In genomic region chr14:74616996-74617700, GRCh38 we compare ENCODE assay signal across 10 cellular contexts. TPM values are rescaled to one million over a fixed set of nuclear protein-coding genes. Genes with fewer than 3 reads are reported as not detected.
DNase-seq lines count a peak whose midpoint lies in the region; ATAC-seq and TF ChIP-seq lines count a peak whose summit lies in the region.
"Had no signal": no experiment of that assay in that cellular context is flagged by ENCODE, and none has a peak within 500 bp of the region (broad histone marks: within the 10 kb centered on the region; RNA-seq: fewer than 3 reads in every experiment).

No MANE protein-coding gene starts in this region.

- DNase-seq in A172 (ENCODE audit: low spot score) (peak; percentile 35), H9 (no peak), ascending aorta (ENCODE audit: low spot score in 2 of 2) (peak in 1 of 2 donors; percentile 78), lower lobe of right lung (no peak), SW480 (ENCODE audit: low spot score) (no peak)
- DNase-seq in activated T-cell treated with anti-CD3 and anti-CD28 coated beads, Interleukin-2, amount 50 U/mL, for 24 hours = no peak
- DNase-seq: kidney had no signal

- H2BK12ac ChIP-seq in H9 (ENCODE audit: insufficient read length, low read depth, low read length) = no peak overlapping the region

- H4K91ac ChIP-seq in H9 (ENCODE audit: insufficient read length, low read depth, low read length) = no peak overlapping the region

- H3K23me2 ChIP-seq in H9 (ENCODE audit: insufficient read length, low read depth, low read length, poor library complexity, severe bottlenecking) = peaks cover 2% of the 10 kb centered on the region

- no peak overlapping the region for H2AFZ ChIP-seq in H9 (ENCODE audit: low read length)

- peak overlapping the region; percentile 15 for H3K18ac ChIP-seq in H9 (ENCODE audit: insufficient read length, low read depth, low read length)

- H3K79me1 ChIP-seq in H9 (ENCODE audit: insufficient read depth, low read depth, low read length, poor library complexity, severe bottlenecking) = no peaks in the 10 kb centered on the region

- H2AK5ac ChIP-seq in H9 (ENCODE audit: insufficient read length, low read length) = no peak overlapping the region

- no peaks in the 10 kb centered on the region for H4K20me1 ChIP-seq in H9 (ENCODE audit: control insufficient read depth, insufficient read depth, insufficient read length)

- H2BK5ac ChIP-seq in H9 (ENCODE audit: insufficient read length, low read length) = no peak overlapping the region

- peaks cover 0 to 3% of the 10 kb centered on the region in 2 experiments; a peak in 2 of 5 replicates for H3K9me3 Mint-ChIP-seq in H9
- no peaks in the 10 kb centered on the region for H3K9me3 Mint-ChIP-seq in activated T-cell treated with anti-CD3 and anti-CD28 coated beads, Interleukin-2, amount 50 U/mL, for 24 hours

- no peaks in the 10 kb centered on the region for H3K27me3 ChIP-seq in H9 (ENCODE audit: insufficient read depth, low read length)
- H3K27me3 ChIP-seq in ascending aorta = no peaks in the 10 kb centered on the region
- H3K27me3 ChIP-seq in lower lobe of right lung (ENCODE audit: low read depth) = peaks cover 4% of the 10 kb centered on the region

- no peak overlapping the region for H3K27ac Mint-ChIP-seq in H9
- H3K27ac Mint-ChIP-seq in activated T-cell treated with anti-CD3 and anti-CD28 coated beads, Interleukin-2, amount 50 U/mL, for 24 hours = no peak overlapping the region

- H3K4me3 ChIP-seq in ascending aorta (peak overlapping the region in 1 of 2 donors; percentile 7), lower lobe of right lung (no peak overlapping the region)
- H3K4me3 ChIP-seq: GM12878 had no signal

- no peak overlapping the region for H2BK120ac ChIP-seq in H9 (ENCODE audit: low read depth, low read length, poor library complexity, severe bottlenecking)

- H3K79me2 ChIP-seq in H9 (ENCODE audit: insufficient read depth, low read length) = no peaks in the 10 kb centered on the region

- H4K5ac ChIP-seq in H9 (ENCODE audit: insufficient read length, low read depth, low read length) = no peak overlapping the region

- no peaks in the 10 kb centered on the region for H3K9me3 ChIP-seq in H9 (ENCODE audit: control insufficient read depth, low read depth, low read length)
- H3K9me3 ChIP-seq in ascending aorta = no peaks in the 10 kb centered on the region
- H3K9me3 ChIP-seq in lower lobe of right lung = no peaks in the 10 kb centered on the region

- no peak overlapping the region for H2BK20ac ChIP-seq in H9 (ENCODE audit: low read depth, low read length, poor library complexity, severe bottlenecking)

- no peak overlapping the region for H3K9ac ChIP-seq in H9 (ENCODE audit: extremely low read depth, insufficient read length, low read length)

- peaks cover 0 to 3% (median 0%) of the 10 kb centered on the region in 3 experiments; a peak in 2 of 7 replicates for H3K36me3 Mint-ChIP-seq in H9 (ENCODE audit: insufficient read depth in 1 of 3, low read depth in 3 of 3)
- H3K36me3 Mint-ChIP-seq in activated T-cell treated with anti-CD3 and anti-CD28 coated beads, Interleukin-2, amount 50 U/mL, for 24 hours (ENCODE audit: low read depth) = no peaks in the 10 kb centered on the region

- H3K56ac ChIP-seq in H9 (ENCODE audit: insufficient read length, low read depth, low read length) = no peak overlapping the region

- no peak overlapping the region for H3K23ac ChIP-seq in H9 (ENCODE audit: insufficient read length, low read depth, low read length)

- H3K4me3 Mint-ChIP-seq in H9 = no peak overlapping the region
- H3K4me3 Mint-ChIP-seq in activated T-cell treated with anti-CD3 and anti-CD28 coated beads, Interleukin-2, amount 50 U/mL, for 24 hours = no peak overlapping the region

- ATAC-seq in lower lobe of right lung = no peak
- no peak for ATAC-seq in HG02610 (IDR thresholded peaks at IDR 0.05; ENCODE audit: unreplicated experiment)
- no peak for ATAC-seq in HG02571 (IDR thresholded peaks at IDR 0.05; ENCODE audit: unreplicated experiment)

- no peak overlapping the region for H3T11ph ChIP-seq in H9 (ENCODE audit: low read length)

- no peak overlapping the region for H3K14ac ChIP-seq in H9 (ENCODE audit: insufficient read depth, low read length)

- H3K27me3 Mint-ChIP-seq in H9 (ENCODE audit: low read depth) = peaks cover 40% of the 10 kb centered on the region
- H3K27me3 Mint-ChIP-seq in activated T-cell treated with anti-CD3 and anti-CD28 coated beads, Interleukin-2, amount 50 U/mL, for 24 hours = peaks cover 29% of the 10 kb centered on the region

- H3K36me3 ChIP-seq in ascending aorta (no peaks in the 10 kb centered on the region), lower lobe of right lung (no peaks in the 10 kb centered on the region)

- H3K4ac ChIP-seq in H9 (ENCODE audit: low read depth, low read length) = no peak overlapping the region

- H3K27ac ChIP-seq in H9 (ENCODE audit: insufficient read length, low read depth, low read length) (no peak overlapping the region), ascending aorta (peak overlapping the region; percentile 93 to 97), lower lobe of right lung (peak overlapping the region; percentile 36)

- no peak for TF ChIP-seq CTCF in H9 (conservative IDR thresholded peaks at IDR 0.05)
- no peak for TF ChIP-seq CTCF in ascending aorta (IDR thresholded peaks at IDR 0.05)
- no peak for TF ChIP-seq CTCF in lower lobe of right lung (IDR thresholded peaks at IDR 0.05)

- H4K8ac ChIP-seq in H9 (replicated peaks; ENCODE audit: insufficient read length, low read depth, low read length) = no peak overlapping the region

- H3K4me1 ChIP-seq in H9 (ENCODE audit: insufficient read depth, low read length) = peaks cover 5% of the 10 kb centered on the region; the same call in 1 of the 2 replicates
- H3K4me1 ChIP-seq in ascending aorta = peaks cover 28 to 70% of the 10 kb centered on the region in 2 donors
- peaks cover 59% of the 10 kb centered on the region for H3K4me1 ChIP-seq in lower lobe of right lung

- no CpG with 5 or more reads among the region's 13 CpGs for whole genome bisulfite sequencing in H9 (ENCODE audit: extremely low coverage, insufficient read length, low lambda C conversion rate)

- no peak overlapping the region for H2BK15ac ChIP-seq in H9 (ENCODE audit: low read depth, low read length)

- peaks cover 25 to 38% of the 10 kb centered on the region in 2 experiments for H3K4me1 Mint-ChIP-seq in H9
- peaks cover 71% of the 10 kb centered on the region for H3K4me1 Mint-ChIP-seq in activated T-cell treated with anti-CD3 and anti-CD28 coated beads, Interleukin-2, amount 50 U/mL, for 24 hours (ENCODE audit: low read depth)

- intact Hi-C loops in ascending aorta (cut with DNase I) = loop anchor here (10.0 kb wide), 2 partner anchors 252 to 268 kb away; partner anchors contain the start of gene DLST
- intact Hi-C loops in lower lobe of right lung (cut with DNase I) = no loop called here

- H3K4me2 ChIP-seq in H9 (ENCODE audit: insufficient read depth, insufficient read length, low read length) = no peak overlapping the region

RNA-seq across cellular contexts. Expression of gene LTBP2, which starts 5.1 kb away (rescaled TPM):
- 5.7 and 5.8 TPM in 2 replicates for total RNA-seq in A172 (2014; rRNA removed; shearing (Covaris generic))
- total RNA-seq in H9 (2021) (0.75 and 0.77 TPM in 2 replicates), ascending aorta (383 TPM), lower lobe of right lung (39.5 TPM)
